8 cellular contexts compared by ENCODE assay signal in genomic region chr20:40962733-40963504, GRCh38.
DNase-seq lines count a peak whose midpoint lies in the region; ATAC-seq, FAIRE-seq and TF ChIP-seq lines count a peak whose summit lies in the region.

No MANE protein-coding gene starts in this region.

- H3K4me1 Mint-ChIP-seq in CD14-positive monocyte = peaks cover 24% of the 10 kb centered on the region
- H3K4me1 Mint-ChIP-seq in activated naive CD4-positive, alpha-beta T cell treated with anti-CD3 and anti-CD28 coated beads for 36 hours (ENCODE audit: low read depth) = peaks cover 5% of the 10 kb centered on the region

- H3K27ac ChIP-seq in MM.1S (ENCODE audit: low read length) (no peak overlapping the region), SK-N-SH (ENCODE audit: low read depth in 2 of 2, low read length in 1 of 2) (no peak overlapping the region)

- peaks cover 0 to 2% (median 0%) of the 10 kb centered on the region in 7 donors for H3K9me3 Mint-ChIP-seq in CD14-positive monocyte
- no peaks in the 10 kb centered on the region for H3K9me3 Mint-ChIP-seq in activated naive CD4-positive, alpha-beta T cell treated with anti-CD3 and anti-CD28 coated beads for 36 hours

- intact Hi-C loops in CD14-positive monocyte (cut with micrococcal nuclease) = loop anchor here (5.0 to 10.0 kb wide), 7 partner anchors 221 to 1696 kb away; partner anchors contain the start of genes LPIN3 (in 1 of the 2) and ZHX3 (in 1 of the 2)
- intact Hi-C loops in activated naive CD4-positive, alpha-beta T cell treated with anti-CD3 and anti-CD28 coated beads for 36 hours (cut with micrococcal nuclease) = loop anchor here (1.0 to 10.0 kb wide), 6 partner anchors 166 to 1698 kb away; partner anchors contain the start of gene MAFB
- intact Hi-C loops in Right ventricle myocardium inferior (cut with DNase I) = loop anchor here (5.0 to 10.0 kb wide), 3 partner anchors 226 to 1696 kb away; partner anchors contain the start of gene LPIN3
- intact Hi-C loops in posterior vena cava (cut with DNase I) = loop anchor here in 1 of 2 donors (5.0 kb wide), 1 partner anchor 1551 kb away; no protein-coding TSS in a partner anchor

- H3F3A ChIP-seq in MM.1S (ENCODE audit: insufficient read depth, low read length) = no peaks in the 10 kb centered on the region
- H3F3A ChIP-seq in SK-N-SH (replicated peaks; ENCODE audit: insufficient read depth) = no peaks in the 10 kb centered on the region

- H3K27me3 Mint-ChIP-seq in CD14-positive monocyte (ENCODE audit: low read depth in 3 of 3) = peaks cover 0 to 6% (median 2%) of the 10 kb centered on the region in 3 donors
- H3K27me3 Mint-ChIP-seq in activated naive CD4-positive, alpha-beta T cell treated with anti-CD3 and anti-CD28 coated beads for 36 hours (ENCODE audit: low read depth) = no peaks in the 10 kb centered on the region

- H2AFZ ChIP-seq in MM.1S (ENCODE audit: low read length) (peak overlapping the region; percentile 82), SK-N-SH (ENCODE audit: low read depth) (no peak overlapping the region)

- H3K4me1 ChIP-seq in MM.1S (ENCODE audit: low read length) = no peaks in the 10 kb centered on the region
- H3K4me1 ChIP-seq in SK-N-SH (ENCODE audit: control insufficient read depth in 1 of 2, insufficient read depth in 2 of 2, low read depth in 1 of 2, low read length in 1 of 2) = no peaks in the 10 kb centered on the region; a peak in 1 of 4 replicates

- H3K9me3 ChIP-seq in MM.1S (replicated peaks; ENCODE audit: insufficient read depth, low read length) (no peaks in the 10 kb centered on the region), SK-N-SH (no peaks in the 10 kb centered on the region)

- H3K9ac ChIP-seq in MM.1S (ENCODE audit: low read length) = no peak overlapping the region
- no peak overlapping the region for H3K9ac ChIP-seq in SK-N-SH

- H3K27me3 ChIP-seq in MM.1S (replicated peaks; ENCODE audit: insufficient read depth, low read length) (no peaks in the 10 kb centered on the region), SK-N-SH (ENCODE audit: insufficient read depth) (no peaks in the 10 kb centered on the region)

- H3K36me3 ChIP-seq in MM.1S (replicated peaks; ENCODE audit: insufficient read depth, low read length) (no peaks in the 10 kb centered on the region), SK-N-SH (replicated peaks in 1 of 2; ENCODE audit: control insufficient read depth in 1 of 2, insufficient read depth in 2 of 2, low read length in 1 of 2) (no peaks in the 10 kb centered on the region)

- DNase-seq in CD14-positive monocyte (ENCODE audit: low spot score) (peak; percentile 66), MM.1S (peak; percentile 69), SK-N-SH (peak; percentile 81), Right ventricle myocardium inferior (ENCODE audit: missing footprints) (peak; percentile 84), posterior vena cava (ENCODE audit: low spot score) (peak; percentile 88), urothelium cell line (ENCODE audit: low spot score) (peak; percentile 85)
- peak; percentile 80 for DNase-seq in activated naive CD4-positive, alpha-beta T cell treated with anti-CD3 and anti-CD28 coated beads for 36 hours

- no peak overlapping the region for H3K4me3 ChIP-seq in MM.1S (ENCODE audit: low read length)
- no peak overlapping the region; a peak in 1 of 4 replicates for H3K4me3 ChIP-seq in SK-N-SH (ENCODE audit: low read depth in 2 of 2, low read length in 1 of 2)

- peak overlapping the region in 1 of 7 donors; percentile 8 for H3K27ac Mint-ChIP-seq in CD14-positive monocyte
- no peak overlapping the region for H3K27ac Mint-ChIP-seq in activated naive CD4-positive, alpha-beta T cell treated with anti-CD3 and anti-CD28 coated beads for 36 hours

- H3K9me2 ChIP-seq in MM.1S (replicated peaks; ENCODE audit: insufficient read depth, low read length) (no peaks in the 10 kb centered on the region), SK-N-SH (no peaks in the 10 kb centered on the region)

- no peak for TF ChIP-seq EP300 in SK-N-SH (IDR thresholded peaks at IDR 0.05; ENCODE audit: borderline replicate concordance in 1 of 2, low read depth in 1 of 2, low read length in 1 of 2)

- TF ChIP-seq CTCF in CD14-positive monocyte (IDR thresholded peaks at IDR 0.05) (peak; percentile 87), MM.1S (IDR thresholded peaks at IDR 0.05; ENCODE audit: low read length) (peak; percentile 94), SK-N-SH (IDR thresholded peaks at IDR 0.05) (peak; percentile 81)

- peak; percentile 91 for TF ChIP-seq RAD21 in SK-N-SH (IDR thresholded peaks at IDR 0.05; ENCODE audit: low read length)

- no peak for FAIRE-seq in urothelium cell line (lab: Jason Lieb, UNC)

- H3K4me2 ChIP-seq in MM.1S (ENCODE audit: low read depth, low read length) (peak overlapping the region; percentile 39; the same call in 1 of the 2 replicates), SK-N-SH (no peak overlapping the region)

- H3K36me3 Mint-ChIP-seq in CD14-positive monocyte = no peaks in the 10 kb centered on the region
- H3K36me3 Mint-ChIP-seq in activated naive CD4-positive, alpha-beta T cell treated with anti-CD3 and anti-CD28 coated beads for 36 hours (ENCODE audit: low read depth) = no peaks in the 10 kb centered on the region

- H3K4me3 Mint-ChIP-seq in CD14-positive monocyte = no peak overlapping the region
- no peak overlapping the region for H3K4me3 Mint-ChIP-seq in activated naive CD4-positive, alpha-beta T cell treated with anti-CD3 and anti-CD28 coated beads for 36 hours

- ATAC-seq in GM21447 (IDR thresholded peaks at IDR 0.05; ENCODE audit: unreplicated experiment) (peak; percentile 61), Right ventricle myocardium inferior (peak; percentile 85)

- H4K20me1 ChIP-seq in MM.1S (ENCODE audit: insufficient read depth, low read length) (no peaks in the 10 kb centered on the region), SK-N-SH (ENCODE audit: insufficient read depth) (no peaks in the 10 kb centered on the region)

- H3K79me2 ChIP-seq in MM.1S (ENCODE audit: low read length) (no peaks in the 10 kb centered on the region), SK-N-SH (ENCODE audit: insufficient read depth) (no peaks in the 10 kb centered on the region)

- 45% methylated on average over 15 of the region's 21 CpGs for WGBS in SK-N-SH (ENCODE audit: low lambda C conversion rate)

- POLR2A ChIA-PET in SK-N-SH (lab: Yijun Ruan, JAX) = no interaction called here

- CTCF ChIA-PET in SK-N-SH (lab: Yijun Ruan, JAX) = interaction anchor here (0.6 to 3.0 kb wide), 100 partner anchors 9 to 1913 kb away, joined by 3 to 45 read pairs (median 4); partner anchors contain the start of gene MAFB
- CTCF ChIA-PET in activated naive CD4-positive, alpha-beta T cell treated with anti-CD3 and anti-CD28 coated beads for 36 hours (lab: Charles Lee) = interaction anchor here (0.6 to 2.4 kb wide), 21 partner anchors 10 to 378 kb away, joined by 3 to 37 read pairs (median 4); no protein-coding TSS in a partner anchor

TF ChIP-seq in SK-N-SH, 30 proteins besides CTCF, POLR2A, EP300 and RAD21:
- TF ChIP-seq SMC3 (IDR thresholded peaks at IDR 0.05; ENCODE audit: low read depth, low read length) (peak; percentile 84), NFIC (IDR thresholded peaks at IDR 0.05; ENCODE audit: borderline replicate concordance) (no peak), REST (IDR thresholded peaks at IDR 0.05; ENCODE audit: low read depth, low read length) (no peak)
